11 cellular contexts compared by ENCODE assay signal in genomic region chr4:120293341-120293740, GRCh38.
"Had no signal": no experiment of that assay in that cellular context is flagged by ENCODE, and none has a peak within 500 bp of the region (broad histone marks: within the 10 kb centered on the region; RNA-seq: fewer than 3 reads in every experiment).

No MANE protein-coding gene starts in this region.

- H3K4me3 ChIP-seq: cardiac muscle cell, gastroesophageal sphincter, upper lobe of left lung had no signal

- H3K9me3 ChIP-seq: gastroesophageal sphincter, upper lobe of left lung had no signal

- ATAC-seq: esophagus mucosa; gastroesophageal sphincter; left lobe of liver; naive thymus-derived CD8-positive, alpha-beta T cell had no signal

- DNase-seq: activated CD4-positive, alpha-beta T cell treated with anti-CD3 and anti-CD28 coated beads, Interleukin-2, amount 10 ng/mL, durations not matched to agents 7 days and 5 days; activated CD8-positive, alpha-beta memory T cell treated with anti-CD3 and anti-CD28 coated beads for 24 hours; activated naive CD8-positive, alpha-beta T cell treated with anti-CD3 and anti-CD28 coated beads for 36 hours; aorta; mammary epithelial cell; naive thymus-derived CD8-positive, alpha-beta T cell; upper lobe of left lung had no signal

- H3K36me3 ChIP-seq: cardiac muscle cell, gastroesophageal sphincter, upper lobe of left lung had no signal

- H3K4me1 ChIP-seq: gastroesophageal sphincter, upper lobe of left lung had no signal

- H3K27ac ChIP-seq: cardiac muscle cell, gastroesophageal sphincter, upper lobe of left lung had no signal

- H3K27me3 ChIP-seq: cardiac muscle cell, gastroesophageal sphincter, upper lobe of left lung had no signal
